37 cellular contexts compared by ENCODE assay signal in the genomic region with DNA sequence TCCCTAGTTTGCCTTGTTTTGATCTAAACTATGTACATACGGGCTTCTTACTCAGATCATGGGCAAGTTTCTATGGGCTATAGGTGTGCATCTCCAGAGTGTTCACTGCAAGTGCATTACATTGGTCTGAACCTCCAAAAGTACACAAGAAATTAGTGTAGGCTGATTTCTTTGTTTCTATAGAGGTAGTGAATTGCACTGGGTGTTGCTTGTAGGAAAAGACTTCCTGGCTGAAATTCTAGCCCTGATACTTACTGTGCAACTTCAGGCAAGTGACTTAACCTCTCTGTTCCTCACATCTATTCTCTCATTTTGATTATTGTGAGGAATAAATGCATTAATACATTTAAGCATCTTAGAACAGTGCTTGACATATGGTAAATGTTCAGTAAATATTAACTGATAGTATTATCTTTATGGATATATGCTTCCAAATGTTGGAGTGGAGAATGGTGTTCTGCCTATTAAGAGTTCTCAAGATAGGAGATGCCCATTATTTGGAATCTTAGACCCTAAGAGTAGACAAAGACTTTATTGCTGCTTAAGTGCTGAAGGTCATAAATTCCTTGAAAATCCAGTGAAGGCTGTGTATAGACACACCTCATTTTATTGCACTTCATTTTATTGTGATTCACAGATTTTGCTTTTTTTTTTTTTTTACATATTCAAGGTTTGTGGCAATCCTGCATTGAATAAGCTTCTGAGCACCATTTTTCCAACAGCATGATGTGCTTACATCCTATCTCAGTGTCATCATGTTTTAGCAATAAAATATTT. TPM values are rescaled to one million over a fixed set of nuclear protein-coding genes. Genes with fewer than 3 reads are reported as not detected.
"Had no signal": no experiment of that assay in that cellular context is flagged by ENCODE, and none has a peak within 500 bp of the region (broad histone marks: within the 10 kb centered on the region; RNA-seq: fewer than 3 reads in every experiment).

No MANE protein-coding gene starts in this region.

- H3K4me1 ChIP-seq: adrenal gland, body of pancreas, breast epithelium had no signal

- H3K27ac ChIP-seq: adrenal gland, body of pancreas, brain microvascular endothelial cell, breast epithelium, VCaP had no signal

- H3K4me3 ChIP-seq: adrenal gland, body of pancreas, breast epithelium had no signal

- DNase-seq: activated B cell treated with CpG ODN at 0.5 μM for 24 hours; activated CD4-positive, alpha-beta memory T cell treated with anti-CD3 and anti-CD28 coated beads for 36 hours; activated CD4-positive, alpha-beta T cell treated with anti-CD3 and anti-CD28 coated beads for 4 hours; activated CD4-positive, alpha-beta T cell treated with anti-CD3 and anti-CD28 coated beads, Interleukin-2, amount 10 ng/mL, durations not matched to agents 24 days and 14 days; activated CD4-positive, alpha-beta T cell treated with anti-CD3 and anti-CD28 coated beads, Interleukin-2, amount 50 U/mL, for 1 hour; activated CD4-positive, alpha-beta T cell treated with anti-CD3 and anti-CD28 coated beads, Interleukin-2, amount 50 U/mL, for 4 hours; activated CD8-positive, alpha-beta memory T cell treated with anti-CD3 and anti-CD28 coated beads, Interleukin-2, amount 50 U/mL, for 4 hours; activated CD8-positive, alpha-beta T cell treated with anti-CD3 and anti-CD28 coated beads for 36 hours; activated effector memory CD4-positive, alpha-beta T cell treated with anti-CD3 and anti-CD28 coated beads, Interleukin-2, amount 50 U/mL, for 16 hours; activated gamma-delta T cell treated with Interleukin-2 at 50 U/mL for 16 hours; activated naive CD4-positive, alpha-beta T cell; activated naive CD4-positive, alpha-beta T cell treated with anti-CD3 and anti-CD28 coated beads for 36 hours; activated naive CD4-positive, alpha-beta T cell treated with anti-CD3 and anti-CD28 coated beads, Interleukin-2, amount 50 U/mL, for 16 hours; activated naive CD8-positive, alpha-beta T cell treated with anti-CD3 and anti-CD28 coated beads for 36 hours; activated T-cell treated with anti-CD3 and anti-CD28 coated beads for 4 hours; activated T-cell treated with anti-CD3 and anti-CD28 coated beads, Interleukin-2, amount 50 U/mL, for 1 hour; activated T-cell treated with anti-CD3 and anti-CD28 coated beads, Interleukin-2, amount 50 U/mL, for 4 hours; activated T-cell treated with anti-CD3 and anti-CD28 coated beads, Interleukin-2, amount 50 U/mL, for 72 hours; adrenal gland; amniotic stem cell; aorta; body of pancreas; brain microvascular endothelial cell; central memory CD4-positive, alpha-beta T cell; T-helper 1 cell; T-helper 2 cell; T-helper 9 cell had no signal

- H3K9me3 Mint-ChIP-seq: activated B cell treated with CpG ODN at 0.5 μM for 24 hours; activated CD4-positive, alpha-beta memory T cell treated with anti-CD3 and anti-CD28 coated beads for 36 hours; activated CD4-positive, alpha-beta T cell treated with anti-CD3 and anti-CD28 coated beads, Interleukin-2, amount 10 ng/mL, durations not matched to agents 24 days and 14 days; activated naive CD4-positive, alpha-beta T cell treated with anti-CD3 and anti-CD28 coated beads for 36 hours; activated T-helper 1 cell treated with anti-CD3 and anti-CD28 coated beads, Interleukin-12 subunit alpha, Interleukin-12 subunit beta, Interleukin-2, Interleukin-4 antibody, amounts not matched to agents 30 ng/mL and 10 ng/mL and 1 ng/mL, durations not matched to agents 14 hours and 24 hours and 36 hours; activated T-helper 17 cell treated with anti-CD3 and anti-CD28 coated beads, Interleukin-2, amount 50 U/mL, for 72 hours; T-helper 1 cell treated with Interleukin-12 subunit alpha and Interleukin-12 subunit beta and Interleukin-4 antibody, amounts not matched to agents 30 μg/mL and 1 μg/mL, for 36 hours; T-helper 2 cell treated with Interferon-gamma antibody and Interleukin-4, amounts not matched to agents 5 μg/mL and 100 μg/mL, for 36 hours had no signal

- H3K4me1 Mint-ChIP-seq: activated B cell treated with CpG ODN at 0.5 μM for 24 hours; activated CD4-positive, alpha-beta T cell treated with anti-CD3 and anti-CD28 coated beads, Interleukin-2, amount 10 ng/mL, durations not matched to agents 24 days and 14 days; activated naive CD8-positive, alpha-beta T cell treated with anti-CD3 and anti-CD28 coated beads for 36 hours; activated T-helper 17 cell treated with anti-CD3 and anti-CD28 coated beads, Interleukin-2, amount 50 U/mL, for 72 hours had no signal

- H3K9me3 ChIP-seq: adrenal gland, body of pancreas, breast epithelium had no signal

- H3K4me3 Mint-ChIP-seq: activated B cell treated with CpG ODN at 0.5 μM for 24 hours; activated CD4-positive, alpha-beta memory T cell treated with anti-CD3 and anti-CD28 coated beads for 36 hours; activated CD4-positive, alpha-beta T cell treated with anti-CD3 and anti-CD28 coated beads, Interleukin-2, amount 10 ng/mL, durations not matched to agents 24 days and 14 days; activated CD8-positive, alpha-beta T cell treated with anti-CD3 and anti-CD28 coated beads for 36 hours; activated naive CD4-positive, alpha-beta T cell treated with anti-CD3 and anti-CD28 coated beads for 36 hours; activated naive CD8-positive, alpha-beta T cell treated with anti-CD3 and anti-CD28 coated beads for 36 hours; activated T-cell treated with anti-CD3 and anti-CD28 coated beads, Interleukin-2, amount 50 U/mL, for 4 hours; activated T-cell treated with anti-CD3 and anti-CD28 coated beads, Interleukin-2, amount 50 U/mL, for 72 hours; activated T-helper 1 cell treated with anti-CD3 and anti-CD28 coated beads, Interleukin-12 subunit alpha, Interleukin-12 subunit beta, Interleukin-2, Interleukin-4 antibody, amounts not matched to agents 30 ng/mL and 10 ng/mL and 1 ng/mL, durations not matched to agents 14 hours and 24 hours and 36 hours; activated T-helper 17 cell treated with anti-CD3 and anti-CD28 coated beads, Interleukin-2, amount 50 U/mL, for 72 hours; T-helper 1 cell treated with Interleukin-12 subunit alpha and Interleukin-12 subunit beta and Interleukin-4 antibody, amounts not matched to agents 30 μg/mL and 1 μg/mL, for 36 hours; T-helper 2 cell treated with Interferon-gamma antibody and Interleukin-4, amounts not matched to agents 5 μg/mL and 100 μg/mL, for 36 hours had no signal

- H3K27ac Mint-ChIP-seq: activated B cell treated with CpG ODN at 0.5 μM for 24 hours; activated CD4-positive, alpha-beta memory T cell treated with anti-CD3 and anti-CD28 coated beads for 36 hours; activated CD4-positive, alpha-beta T cell treated with anti-CD3 and anti-CD28 coated beads, Interleukin-2, amount 10 ng/mL, durations not matched to agents 24 days and 14 days; activated CD8-positive, alpha-beta T cell treated with anti-CD3 and anti-CD28 coated beads for 36 hours; activated naive CD4-positive, alpha-beta T cell treated with anti-CD3 and anti-CD28 coated beads for 36 hours; activated naive CD4-positive, alpha-beta T cell treated with anti-CD3 and anti-CD28 coated beads, Interleukin-2, amount 50 U/mL, for 72 hours; activated naive CD8-positive, alpha-beta T cell treated with anti-CD3 and anti-CD28 coated beads for 36 hours; activated T-cell treated with anti-CD3 and anti-CD28 coated beads, Interleukin-2, amount 50 U/mL, for 72 hours; activated T-helper 1 cell treated with anti-CD3 and anti-CD28 coated beads, Interleukin-12 subunit alpha, Interleukin-12 subunit beta, Interleukin-2, Interleukin-4 antibody, amounts not matched to agents 30 ng/mL and 10 ng/mL and 1 ng/mL, durations not matched to agents 14 hours and 24 hours and 36 hours; activated T-helper 17 cell treated with anti-CD3 and anti-CD28 coated beads, Interleukin-2, amount 50 U/mL, for 72 hours; T-helper 1 cell treated with Interleukin-12 subunit alpha and Interleukin-12 subunit beta and Interleukin-4 antibody, amounts not matched to agents 30 μg/mL and 1 μg/mL, for 36 hours; T-helper 2 cell treated with Interferon-gamma antibody and Interleukin-4, amounts not matched to agents 5 μg/mL and 100 μg/mL, for 36 hours had no signal

- H3K36me3 ChIP-seq: adrenal gland, brain microvascular endothelial cell, breast epithelium had no signal

- H3K27me3 Mint-ChIP-seq: activated CD4-positive, alpha-beta T cell treated with anti-CD3 and anti-CD28 coated beads, Interleukin-2, amount 10 ng/mL, durations not matched to agents 24 days and 14 days; activated naive CD8-positive, alpha-beta T cell treated with anti-CD3 and anti-CD28 coated beads for 36 hours had no signal

- ATAC-seq: activated CD8-positive, alpha-beta T cell treated with anti-CD3 and anti-CD28 coated beads for 36 hours; activated naive CD4-positive, alpha-beta T cell treated with anti-CD3 and anti-CD28 coated beads, Interleukin-2, amount 50 U/mL, for 72 hours; activated T-cell treated with anti-CD3 and anti-CD28 coated beads, Interleukin-2, amount 50 U/mL, for 4 hours; activated T-cell treated with anti-CD3 and anti-CD28 coated beads, Interleukin-2, amount 50 U/mL, for 72 hours; activated T-helper 17 cell treated with anti-CD3 and anti-CD28 coated beads, Interleukin-2, amount 50 U/mL, for 72 hours; body of pancreas had no signal

- FAIRE-seq: astrocyte, TTC549 had no signal

- H3K27me3 ChIP-seq: adrenal gland, body of pancreas, brain microvascular endothelial cell, breast epithelium had no signal

- H3K36me3 Mint-ChIP-seq: activated CD4-positive, alpha-beta memory T cell treated with anti-CD3 and anti-CD28 coated beads for 36 hours; activated naive CD4-positive, alpha-beta T cell treated with anti-CD3 and anti-CD28 coated beads, Interleukin-2, amount 50 U/mL, for 72 hours; activated naive CD8-positive, alpha-beta T cell treated with anti-CD3 and anti-CD28 coated beads for 36 hours had no signal

RNA-seq across cellular contexts. Expression of gene TLR4, which starts 38.4 kb away (rescaled TPM):
- total RNA-seq: activated CD4-positive, alpha-beta memory T cell treated with anti-CD3 and anti-CD28 coated beads for 36 hours; activated CD4-positive, alpha-beta T cell treated with anti-CD3 and anti-CD28 coated beads, Interleukin-2, amount 10 ng/mL, durations not matched to agents 24 days and 14 days; activated CD8-positive, alpha-beta memory T cell treated with anti-CD3 and anti-CD28 coated beads for 36 hours; activated CD8-positive, alpha-beta T cell treated with anti-CD3 and anti-CD28 coated beads for 36 hours; activated naive CD4-positive, alpha-beta T cell treated with anti-CD3 and anti-CD28 coated beads for 36 hours; activated naive CD4-positive, alpha-beta T cell treated with anti-CD3 and anti-CD28 coated beads, Interleukin-2, amount 50 U/mL, for 72 hours; activated naive CD8-positive, alpha-beta T cell treated with anti-CD3 and anti-CD28 coated beads for 36 hours; activated T-helper 1 cell treated with anti-CD3 and anti-CD28 coated beads, Interleukin-12 subunit alpha, Interleukin-12 subunit beta, Interleukin-2, Interleukin-4 antibody, amounts not matched to agents 30 ng/mL and 10 ng/mL and 1 ng/mL, durations not matched to agents 14 hours and 24 hours and 36 hours; activated T-helper 17 cell treated with anti-CD3 and anti-CD28 coated beads, Interleukin-2, amount 50 U/mL, for 72 hours had no signal
